ENCODE assay signal across 4 cellular contexts in the genomic region with DNA sequence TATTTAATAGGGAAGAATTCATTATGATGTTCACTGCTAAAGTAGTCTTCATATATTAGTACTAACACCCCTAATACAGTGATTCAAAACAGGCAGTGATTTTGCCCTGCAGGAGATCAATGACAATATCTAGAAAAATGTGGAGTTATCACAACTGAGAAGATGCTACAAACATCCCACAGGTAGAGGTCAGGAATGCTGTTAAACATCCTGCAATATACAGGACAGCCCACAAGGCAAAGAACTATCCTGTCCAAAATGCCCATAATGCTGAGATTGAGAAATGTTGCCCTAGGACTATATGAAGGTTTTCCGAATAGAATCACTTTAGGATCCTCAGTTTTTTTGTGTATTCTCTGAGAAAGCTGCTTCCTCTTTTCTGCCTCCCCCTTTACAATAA. TPM values are rescaled to one million over a fixed set of nuclear protein-coding genes. Genes with fewer than 3 reads are reported as not detected.
"Had no signal": no experiment of that assay in that cellular context is flagged by ENCODE, and none has a peak within 500 bp of the region (broad histone marks: within the 10 kb centered on the region; RNA-seq: fewer than 3 reads in every experiment).

No MANE protein-coding gene starts in this region.

- H3K4me3 ChIP-seq: GM12878 had no signal

- ATAC-seq: GM12878 had no signal

- DNase-seq: GDM1, GF-D8 had no signal

RNA-seq across cellular contexts. Expression of gene RORB, which starts 15.3 kb away (rescaled TPM):
- total RNA-seq: G401 had no signal
